ENCODE assay signal across 17 cellular contexts in the genomic region with DNA sequence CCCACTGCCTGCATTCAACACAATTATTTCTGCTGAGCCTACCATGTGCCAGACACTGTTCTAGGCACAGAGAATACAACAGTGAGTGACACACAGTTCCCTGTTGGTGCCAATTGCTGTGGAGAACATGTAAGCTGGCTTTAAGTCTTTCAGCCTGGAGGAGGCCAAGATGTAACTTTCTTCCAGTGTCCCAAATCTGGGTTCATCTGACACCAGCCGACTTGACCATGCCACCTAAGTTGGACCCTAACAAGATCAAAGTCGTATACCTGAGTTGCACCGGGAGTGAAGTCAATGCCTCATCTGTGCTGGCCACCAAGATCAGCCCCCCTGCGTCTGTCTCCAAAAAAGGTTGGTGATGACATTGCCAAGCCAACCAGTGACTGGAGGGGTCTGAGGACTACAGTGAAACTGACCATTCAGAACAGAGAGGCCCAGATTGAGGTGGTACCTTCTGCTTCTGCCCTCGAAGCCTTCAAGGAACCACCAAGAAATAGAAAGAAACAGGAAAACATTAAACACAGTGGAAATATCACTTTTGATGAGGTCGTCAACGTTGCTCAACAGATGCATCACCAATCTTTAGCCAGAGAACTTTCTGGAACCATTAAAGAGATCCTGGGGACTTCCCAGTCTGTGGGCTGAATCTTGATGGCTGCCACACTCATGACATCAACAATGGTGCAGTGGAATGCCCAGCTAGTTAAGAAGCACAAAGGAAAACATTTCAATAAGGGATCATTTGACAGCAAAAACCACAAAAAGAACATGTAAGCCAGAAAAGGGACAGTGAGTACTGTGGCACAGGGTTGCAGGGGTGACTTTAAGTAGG. TPM values are rescaled to one million over a fixed set of nuclear protein-coding genes. Genes with fewer than 3 reads are reported as not detected.
DNase-seq lines count a peak whose midpoint lies in the region; ATAC-seq, FAIRE-seq and TF ChIP-seq lines count a peak whose summit lies in the region.
"Had no signal": no experiment of that assay in that cellular context is flagged by ENCODE, and none has a peak within 500 bp of the region (broad histone marks: within the 10 kb centered on the region; RNA-seq: fewer than 3 reads in every experiment).

No MANE protein-coding gene starts in this region.

- no peaks in the 10 kb centered on the region for H4K20me1 ChIP-seq in HepG2 (ENCODE audit: insufficient read depth, low read length)

- peaks cover 2 to 34% of the 10 kb centered on the region in 2 experiments; a peak in 4 of 5 replicates for H3K27me3 ChIP-seq in HepG2 (ENCODE audit: control insufficient read depth in 1 of 2, insufficient read depth in 2 of 2, low read length in 2 of 2)
- H3K27me3 ChIP-seq in right lobe of liver: no peaks in the 10 kb centered on the region

- BruUV-seq in HepG2 (replicated peaks; lab: Mats Ljungman, UMichigan): no TSS peak

- TF ChIP-seq CTCF in HepG2 (CRISPR knock-in tag; IDR thresholded peaks at IDR 0.05) (no peak), right lobe of liver (IDR thresholded peaks at IDR 0.05) (no peak)

- H3K4me3 ChIP-seq in HepG2 (replicated peaks in 1 of 3; ENCODE audit: insufficient read depth in 1 of 3, low read depth in 2 of 3, low read length in 3 of 3) (no peak overlapping the region), right lobe of liver (no peak overlapping the region)

- intact Hi-C loops in HepG2 (cut with micrococcal nuclease; ENCODE audit: unreplicated experiment) (no loop called here), right lobe of liver (cut with DNase I) (loop anchor here in 1 of 2 donors (10.0 kb wide), 1 partner anchor 380 kb away; no protein-coding TSS in a partner anchor)

- CTCF ChIA-PET in HepG2 (lab: Yijun Ruan, JAX; ENCODE audit: low intra/inter-chr PET ratio, low total read pairs): no interaction called here

- peak overlapping the region; percentile 89 for H3K4me3 Mint-ChIP-seq in activated T-helper 17 cell treated with anti-CD3 and anti-CD28 coated beads, Interleukin-2, amount 50 U/mL, for 72 hours
- peak overlapping the region; percentile 75 to 81 for H3K4me3 Mint-ChIP-seq in stimulated activated naive CD8-positive, alpha-beta T cell treated with anti-CD3 and anti-CD28 coated beads, Interleukin-15, amount 100 ng/mL, for 72 hours

- WGBS in HepG2 (ENCODE audit: low lambda C conversion rate): 33% methylated on average over 7 of the region's 7 CpGs
- 76% methylated on average over 5 of the region's 7 CpGs for WGBS in right lobe of liver (ENCODE audit: insufficient coverage, low coverage, low lambda C conversion rate, missing lambda C conversion rate)

- ATAC-seq in HepG2 (no peak), right lobe of liver (no peak), HG02885 (IDR thresholded peaks at IDR 0.05; ENCODE audit: poor library complexity, unreplicated experiment) (no peak), HG03045 (IDR thresholded peaks at IDR 0.05; ENCODE audit: unreplicated experiment) (no peak), HG02973 (IDR thresholded peaks at IDR 0.05; ENCODE audit: unreplicated experiment) (no peak)
- peak; percentile 62 for ATAC-seq in activated T-helper 17 cell treated with anti-CD3 and anti-CD28 coated beads, Interleukin-2, amount 50 U/mL, for 72 hours (replicated peaks)
- ATAC-seq in stimulated activated naive CD8-positive, alpha-beta T cell treated with anti-CD3 and anti-CD28 coated beads, Interleukin-15, amount 100 ng/mL, for 72 hours: peak; percentile 59

- POLR2A ChIA-PET in HepG2 (lab: Yijun Ruan, JAX): no interaction called here

- H3K9me3 Mint-ChIP-seq in activated T-helper 17 cell treated with anti-CD3 and anti-CD28 coated beads, Interleukin-2, amount 50 U/mL, for 72 hours: peaks cover 5% of the 10 kb centered on the region
- no peaks in the 10 kb centered on the region for H3K9me3 Mint-ChIP-seq in stimulated activated naive CD8-positive, alpha-beta T cell treated with anti-CD3 and anti-CD28 coated beads, Interleukin-15, amount 100 ng/mL, for 72 hours

- H3K4me1 Mint-ChIP-seq in activated T-helper 17 cell treated with anti-CD3 and anti-CD28 coated beads, Interleukin-2, amount 50 U/mL, for 72 hours: peaks cover 53% of the 10 kb centered on the region
- peaks cover 88% of the 10 kb centered on the region for H3K4me1 Mint-ChIP-seq in stimulated activated naive CD8-positive, alpha-beta T cell treated with anti-CD3 and anti-CD28 coated beads, Interleukin-15, amount 100 ng/mL, for 72 hours

- H3K27me3 Mint-ChIP-seq in activated T-helper 17 cell treated with anti-CD3 and anti-CD28 coated beads, Interleukin-2, amount 50 U/mL, for 72 hours: no peaks in the 10 kb centered on the region
- no peaks in the 10 kb centered on the region for H3K27me3 Mint-ChIP-seq in stimulated activated naive CD8-positive, alpha-beta T cell treated with anti-CD3 and anti-CD28 coated beads, Interleukin-15, amount 100 ng/mL, for 72 hours

- in situ Hi-C loops in HepG2 (cut with HindIII; ENCODE audit: extremely low pct_ligation_motif_present, low pct_unique_long_range_greater_than_20kb): no loop called here

- no peak overlapping the region for H2AFZ ChIP-seq in HepG2 (ENCODE audit: low read length)

- TF ChIP-seq POLR2A in HepG2 (IDR thresholded peaks at IDR 0.05; ENCODE audit: insufficient read depth in 1 of 2, low read depth in 2 of 2, low read length in 2 of 2) (no peak), right lobe of liver (IDR thresholded peaks at IDR 0.05) (no peak)

- H3K4me2 ChIP-seq in HepG2 (ENCODE audit: low read depth, low read length): no peak overlapping the region

- H3K27ac ChIP-seq in HepG2 (ENCODE audit: extremely low read length, insufficient read depth, low read length) (no peak overlapping the region), right lobe of liver (no peak overlapping the region)

- DNase-seq in HepG2 (ENCODE audit: low spot score): no peak
- DNase-seq in right lobe of liver: no peak
- peak; percentile 74 for DNase-seq in fibroblast of gingiva (ENCODE audit: low read depth)
- peak in 1 of 2 donors; percentile 51 for DNase-seq in stimulated activated naive CD8-positive, alpha-beta T cell treated with anti-CD3 and anti-CD28 coated beads, Interleukin-15, amount 100 ng/mL, for 72 hours
- DNase-seq: BE2C; effector CD4-positive, alpha-beta T cell; GOT3; Kasumi-1; kidney; NCI-H187 treated with DMSO at 0.1 percent for 48 hours; retina; stimulated activated naive CD4-positive, alpha-beta T cell treated with Interleukin-2 at 50 U/mL for 16 hours had no signal

- H3K4me1 ChIP-seq in HepG2 (ENCODE audit: insufficient read depth, low read length) (peaks cover 15% of the 10 kb centered on the region), right lobe of liver (no peaks in the 10 kb centered on the region)
- H3K4me1 ChIP-seq: BE2C had no signal

- peaks cover 31% of the 10 kb centered on the region for H3K36me3 Mint-ChIP-seq in activated T-helper 17 cell treated with anti-CD3 and anti-CD28 coated beads, Interleukin-2, amount 50 U/mL, for 72 hours (ENCODE audit: low read depth)

- FAIRE-seq in HepG2 (lab: Jason Lieb, UNC): no peak
- FAIRE-seq: GM19239, kidney had no signal

- H3K9ac ChIP-seq in HepG2 (ENCODE audit: insufficient read depth, low read depth, low read length): no peak overlapping the region

- no peaks in the 10 kb centered on the region for H3K79me2 ChIP-seq in HepG2 (ENCODE audit: insufficient read depth, low read length)

- TF ChIP-seq EP300 in HepG2 (IDR thresholded peaks at IDR 0.05; ENCODE audit: low read depth in 2 of 2, low read length in 2 of 2): no peak
- TF ChIP-seq EP300 in HepG2 (CRISPR knock-in tag; IDR thresholded peaks at IDR 0.05; ENCODE audit: borderline replicate concordance): no peak

- H3K9me3 ChIP-seq in HepG2 (ENCODE audit: low read length) (no peaks in the 10 kb centered on the region), right lobe of liver (no peaks in the 10 kb centered on the region)
- H3K9me3 ChIP-seq: BE2C had no signal

- TF ChIP-seq RAD21 in HepG2 (CRISPR knock-in tag; IDR thresholded peaks at IDR 0.05): no peak

- peak overlapping the region; percentile 85 for H3K27ac Mint-ChIP-seq in activated T-helper 17 cell treated with anti-CD3 and anti-CD28 coated beads, Interleukin-2, amount 50 U/mL, for 72 hours
- peak overlapping the region; percentile 61 to 90 for H3K27ac Mint-ChIP-seq in stimulated activated naive CD8-positive, alpha-beta T cell treated with anti-CD3 and anti-CD28 coated beads, Interleukin-15, amount 100 ng/mL, for 72 hours

- H3K36me3 ChIP-seq in HepG2 (replicated peaks in 1 of 2; ENCODE audit: control insufficient read depth in 1 of 2, insufficient read depth in 2 of 2, low read length in 2 of 2) (no peaks in the 10 kb centered on the region), right lobe of liver (no peaks in the 10 kb centered on the region)
- H3K36me3 ChIP-seq: BE2C had no signal

RNA-seq across cellular contexts. Expression of gene TRABD2A, which starts 6.3 kb away (rescaled TPM):
- 0.36 TPM in 1 of 2 replicates, not detected in the other for total RNA-seq in HepG2 (2016; rRNA removed; fragmentation: Illumina TruSeq; extraction: Trizol)
- not detected in 2 replicates for total RNA-seq in HepG2 (2016; cell fraction: cytosol; rRNA removed; fragmentation: Illumina TruSeq; extraction: Trizol; ENCODE audit: low read depth)
- total RNA-seq in HepG2 (2016; cell fraction: insoluble cytoplasmic fraction; rRNA removed; fragmentation: Illumina TruSeq; extraction: Trizol): 0.09 TPM in 1 of 2 replicates, not detected in the other
- 0.38 TPM in 1 of 2 replicates, not detected in the other for total RNA-seq in HepG2 (2016; cell fraction: membrane; rRNA removed; fragmentation: Illumina TruSeq; extraction: Trizol)
- total RNA-seq in HepG2 (2016; cell fraction: nucleus; rRNA removed; fragmentation: Illumina TruSeq; extraction: Trizol): 0.34 TPM in 1 of 2 replicates, not detected in the other
- 0.15 and 0.21 TPM in 2 replicates for polyA plus RNA-seq in HepG2 (2011; rRNA removed)
- 0.21 TPM in 1 of 2 replicates, not detected in the other for polyA plus RNA-seq in HepG2 (2011; cell fraction: cytosol; rRNA removed)
- 0.12 TPM in 1 of 2 replicates, not detected in the other for polyA plus RNA-seq in HepG2 (2011; cell fraction: nucleus; rRNA removed)
- 0.13 and 0.25 TPM in 2 replicates for polyA plus RNA-seq in HepG2 (2012)
- polyA plus RNA-seq in HepG2 (2016; cell fraction: cytosol; fragmentation: Illumina TruSeq; extraction: Trizol; ENCODE audit: low read depth): 0.28 TPM in 1 of 2 replicates, not detected in the other
- polyA plus RNA-seq in HepG2 (2016; cell fraction: insoluble cytoplasmic fraction; fragmentation: Illumina TruSeq; extraction: Trizol; ENCODE audit: low read depth): not detected in 2 replicates
- polyA plus RNA-seq in HepG2 (2016; cell fraction: membrane; fragmentation: Illumina TruSeq; extraction: Trizol; ENCODE audit: low read depth): 0.06 TPM in 1 of 2 replicates, not detected in the other
- polyA plus RNA-seq in HepG2 (2016; cell fraction: nucleus; fragmentation: Illumina TruSeq; extraction: Trizol; ENCODE audit: insufficient read depth, low read depth): not detected in 2 replicates
- polyA minus RNA-seq in HepG2 (2011; rRNA and poly(A)+ RNA removed; ENCODE audit: low replicate concordance): 0.16 and 246 TPM in 2 replicates
- polyA minus RNA-seq in HepG2 (2011; cell fraction: cytosol; rRNA and poly(A)+ RNA removed): not detected in 2 replicates
- 0.50 TPM in 1 of 2 replicates, not detected in the other for polyA minus RNA-seq in HepG2 (2011; cell fraction: nucleus; rRNA and poly(A)+ RNA removed)
- total RNA-seq in right lobe of liver: 1 to 10 TPM in 1 of 6 experiments, under 1 TPM in 4, not detected in 1; 0.20 to 2.4 (median 0.43) TPM
- total RNA-seq in activated T-helper 17 cell treated with anti-CD3 and anti-CD28 coated beads, Interleukin-2, amount 50 U/mL, for 72 hours: 10 to 100 TPM; 28.6 to 32.3 TPM

RNA-seq across cellular contexts. Expression of gene TMSB10, which starts 30.9 kb away (rescaled TPM):
- total RNA-seq in HepG2 (2016; rRNA removed; fragmentation: Illumina TruSeq; extraction: Trizol) (708 and 754 TPM in 2 replicates), right lobe of liver (100 to 1,000 TPM in 5 of 6 experiments, 10 to 100 TPM in 1; 77.3 to 814 (median 270) TPM)
- total RNA-seq in HepG2 (2016; cell fraction: cytosol; rRNA removed; fragmentation: Illumina TruSeq; extraction: Trizol; ENCODE audit: low read depth): 577 and 682 TPM in 2 replicates
- total RNA-seq in HepG2 (2016; cell fraction: insoluble cytoplasmic fraction; rRNA removed; fragmentation: Illumina TruSeq; extraction: Trizol): 702 and 711 TPM in 2 replicates
- 753 and 798 TPM in 2 replicates for total RNA-seq in HepG2 (2016; cell fraction: membrane; rRNA removed; fragmentation: Illumina TruSeq; extraction: Trizol)
- total RNA-seq in HepG2 (2016; cell fraction: nucleus; rRNA removed; fragmentation: Illumina TruSeq; extraction: Trizol): 206 and 246 TPM in 2 replicates
- polyA plus RNA-seq in HepG2 (2011; rRNA removed): 528 and 665 TPM in 2 replicates
- polyA plus RNA-seq in HepG2 (2011; cell fraction: cytosol; rRNA removed): 1,060 and 1,065 TPM in 2 replicates
- polyA plus RNA-seq in HepG2 (2011; cell fraction: nucleus; rRNA removed): 311 and 445 TPM in 2 replicates
- 917 and 1,099 TPM in 2 replicates for polyA plus RNA-seq in HepG2 (2012)
- polyA plus RNA-seq in HepG2 (2016; cell fraction: cytosol; fragmentation: Illumina TruSeq; extraction: Trizol; ENCODE audit: low read depth): 700 and 865 TPM in 2 replicates
- 669 and 773 TPM in 2 replicates for polyA plus RNA-seq in HepG2 (2016; cell fraction: insoluble cytoplasmic fraction; fragmentation: Illumina TruSeq; extraction: Trizol; ENCODE audit: low read depth)
- polyA plus RNA-seq in HepG2 (2016; cell fraction: membrane; fragmentation: Illumina TruSeq; extraction: Trizol; ENCODE audit: low read depth): 819 and 872 TPM in 2 replicates
- polyA plus RNA-seq in HepG2 (2016; cell fraction: nucleus; fragmentation: Illumina TruSeq; extraction: Trizol; ENCODE audit: insufficient read depth, low read depth): 429 and 431 TPM in 2 replicates
- 67.4 and 236 TPM in 2 replicates for polyA minus RNA-seq in HepG2 (2011; rRNA and poly(A)+ RNA removed; ENCODE audit: low replicate concordance)
- 123 and 157 TPM in 2 replicates for polyA minus RNA-seq in HepG2 (2011; cell fraction: cytosol; rRNA and poly(A)+ RNA removed)
- 35.6 and 38.8 TPM in 2 replicates for polyA minus RNA-seq in HepG2 (2011; cell fraction: nucleus; rRNA and poly(A)+ RNA removed)
- total RNA-seq in activated T-helper 17 cell treated with anti-CD3 and anti-CD28 coated beads, Interleukin-2, amount 50 U/mL, for 72 hours: 1,000 to 10,000 TPM; 2,616 to 3,068 TPM

Comparison
In these comparisons a context has a peak if more than half of its experiments do, and no peak if none do; other contexts are left out.
1. ATAC-seq: peak in activated T-helper 17 cell treated with anti-CD3 and anti-CD28 coated beads, Interleukin-2, amount 50 U/mL, for 72 hours (single experiment) and stimulated activated naive CD8-positive, alpha-beta T cell treated with anti-CD3 and anti-CD28 coated beads, Interleukin-15, amount 100 ng/mL, for 72 hours (single experiment); none in HepG2 (single experiment), right lobe of liver (0 of 4), HG02885 (single experiment), HG03045 (single experiment) and HG02973 (single experiment).
2. RNA of gene TRABD2A, which starts 6.3 kb away (total RNA-seq): 28.6 to 32.3 TPM in activated T-helper 17 cell treated with anti-CD3 and anti-CD28 coated beads, Interleukin-2, amount 50 U/mL, for 72 hours; 0.20 to 2.4 TPM in right lobe of liver and 0.09 to 0.38 TPM in HepG2; every median in the first group is over 4 times any median in the second.